In genomic region chr11:65132988-65133700, GRCh38 we compare ENCODE assay signal across 8 cellular contexts. TPM values are rescaled to one million over a fixed set of nuclear protein-coding genes. Genes with fewer than 3 reads are reported as not detected.
DNase-seq lines count a peak whose midpoint lies in the region; ATAC-seq and TF ChIP-seq lines count a peak whose summit lies in the region.

No MANE protein-coding gene starts in this region.

- H3K36me3 Mint-ChIP-seq in IgD-negative memory B cell (peaks cover 14% of the 10 kb centered on the region), activated B cell treated with CpG ODN at 0.5 μM for 24 hours (ENCODE audit: low read depth) (peaks cover 68% of the 10 kb centered on the region), neural progenitor cell (no peaks in the 10 kb centered on the region)

- intact Hi-C loops in activated B cell treated with CpG ODN at 0.5 μM for 24 hours (cut with micrococcal nuclease) = loop anchor here (1.0 to 5.0 kb wide), 8 partner anchors 11 to 439 kb away; partner anchors contain the start of genes ATG2A, CAPN1, DPF2 and FAM89B

- H2AFZ ChIP-seq in neural progenitor cell (replicated peaks) = no peak overlapping the region

- H4K20me1 ChIP-seq in neural progenitor cell (ENCODE audit: low read depth) = peaks cover 11% of the 10 kb centered on the region

- H3K79me2 ChIP-seq in neural progenitor cell (ENCODE audit: low read depth) = peaks cover 21% of the 10 kb centered on the region

- H3K36me3 ChIP-seq in neural progenitor cell = no peaks in the 10 kb centered on the region

- peak overlapping the region; percentile 99 for H3K4me2 ChIP-seq in neural progenitor cell

- H3K27ac ChIP-seq in neural progenitor cell = no peak overlapping the region

- peak overlapping the region; percentile 93 for H3K4me3 ChIP-seq in neural progenitor cell

- H3K27me3 Mint-ChIP-seq in IgD-negative memory B cell = no peaks in the 10 kb centered on the region
- H3K27me3 Mint-ChIP-seq in activated B cell treated with CpG ODN at 0.5 μM for 24 hours = no peaks in the 10 kb centered on the region
- peaks cover 6% of the 10 kb centered on the region for H3K27me3 Mint-ChIP-seq in neural progenitor cell (ENCODE audit: insufficient read depth, low read depth)

- H3K9ac ChIP-seq in neural progenitor cell = no peak overlapping the region

- H3K4me1 ChIP-seq in neural progenitor cell = peaks cover 8% of the 10 kb centered on the region

- DNase-seq in DMS53 treated with DMSO at 0.1 percent for 48 hours (lab: John Stamatoyannopoulos, UW; ENCODE audit: unreplicated experiment) (peak; percentile 41), activated B cell treated with CpG ODN at 0.5 μM for 24 hours (peak; percentile 67), neural progenitor cell (ENCODE audit: low spot score) (peak; percentile 54), hippocampal formation (lab: John Stamatoyannopoulos, UW) (no peak), T1000 (lab: John Stamatoyannopoulos, UW) (no peak)

- H3K4me3 Mint-ChIP-seq in IgD-negative memory B cell (peak overlapping the region; percentile 97 to 99 (median 98)), activated B cell treated with CpG ODN at 0.5 μM for 24 hours (peak overlapping the region; percentile 99), neural progenitor cell (peak overlapping the region; percentile 98)

- H3K27ac Mint-ChIP-seq in IgD-negative memory B cell (peak overlapping the region; percentile 98 to 100 (median 99)), activated B cell treated with CpG ODN at 0.5 μM for 24 hours (peak overlapping the region; percentile 99), neural progenitor cell (peak overlapping the region; percentile 66)

- H3K27me3 ChIP-seq in neural progenitor cell = no peaks in the 10 kb centered on the region

- H3K4me1 Mint-ChIP-seq in IgD-negative memory B cell (peaks cover 35 to 37% (median 37%) of the 10 kb centered on the region in 3 donors), activated B cell treated with CpG ODN at 0.5 μM for 24 hours (peaks cover 70% of the 10 kb centered on the region), neural progenitor cell (peaks cover 21% of the 10 kb centered on the region)

- H3K9me3 Mint-ChIP-seq in IgD-negative memory B cell = no peaks in the 10 kb centered on the region
- H3K9me3 Mint-ChIP-seq in activated B cell treated with CpG ODN at 0.5 μM for 24 hours = no peaks in the 10 kb centered on the region
- no peaks in the 10 kb centered on the region for H3K9me3 Mint-ChIP-seq in neural progenitor cell

- H3F3A ChIP-seq in neural progenitor cell (ENCODE audit: low read depth) = peaks cover 11% of the 10 kb centered on the region

- ATAC-seq in activated B cell treated with CpG ODN at 0.5 μM for 24 hours (ENCODE audit: low read depth) (peak; percentile 13), esophagus mucosa (peak; percentile 42), HG03469 (IDR thresholded peaks at IDR 0.05; ENCODE audit: unreplicated experiment) (no peak)

- no peak for TF ChIP-seq CTCF in activated B cell treated with CpG ODN at 0.5 μM for 24 hours (IDR thresholded peaks at IDR 0.05)
- no peak for TF ChIP-seq CTCF in neural progenitor cell (IDR thresholded peaks at IDR 0.05)

- POLR2A ChIA-PET in activated B cell treated with CpG ODN at 0.5 μM for 24 hours (lab: Charles Lee) = interaction anchor here (0.5 to 13.5 kb wide), 23 partner anchors 12 to 919 kb away, joined by 3 to 546 read pairs (median 6); partner anchors contain the start of genes ARL2, CAPN1, CDCA5 and FAU

- CTCF ChIA-PET in activated B cell treated with CpG ODN at 0.5 μM for 24 hours (lab: Charles Lee) = interaction anchor here (1.7 to 8.6 kb wide), 5 partner anchors 11 to 129 kb away, joined by 5 to 54 read pairs (median 11); partner anchors contain the start of genes CAPN1, FAU, MRPL49 and POLA2

- H3K9me3 ChIP-seq in neural progenitor cell (ENCODE audit: low read depth) = no peaks in the 10 kb centered on the region

RNA-seq across cellular contexts. Expression of gene SYVN1, which starts 1.2 kb away (rescaled TPM):
- 61.2 TPM for polyA plus RNA-seq in IgD-negative memory B cell
- total RNA-seq in activated B cell treated with CpG ODN at 0.5 μM for 24 hours (232 and 238 TPM in 2 replicates), esophagus mucosa (28.1 TPM), neural progenitor cell (ENCODE audit: low replicate concordance) (7.2 and 12.0 TPM in 2 replicates)

RNA-seq across cellular contexts. Expression of gene MRPL49, which starts 11.0 kb away (rescaled TPM):
- polyA plus RNA-seq in IgD-negative memory B cell = 95.5 TPM
- total RNA-seq in activated B cell treated with CpG ODN at 0.5 μM for 24 hours (60.0 and 62.4 TPM in 2 replicates), esophagus mucosa (63.9 TPM), neural progenitor cell (ENCODE audit: low replicate concordance) (38.3 and 57.5 TPM in 2 replicates)

RNA-seq across cellular contexts. Expression of gene FAU, which starts 11.2 kb away (rescaled TPM):
- 1,422 TPM for polyA plus RNA-seq in IgD-negative memory B cell
- total RNA-seq in activated B cell treated with CpG ODN at 0.5 μM for 24 hours (1,416 and 1,501 TPM in 2 replicates), esophagus mucosa (758 TPM), neural progenitor cell (ENCODE audit: low replicate concordance) (227 and 288 TPM in 2 replicates)

RNA-seq across cellular contexts. Expression of gene ZNHIT2, which starts 15.6 kb away (rescaled TPM):
- 20.2 TPM for polyA plus RNA-seq in IgD-negative memory B cell
- total RNA-seq in activated B cell treated with CpG ODN at 0.5 μM for 24 hours = 11.3 and 13.4 TPM in 2 replicates
- 9.4 TPM for total RNA-seq in esophagus mucosa
- 1.5 and 8.1 TPM in 2 replicates for total RNA-seq in neural progenitor cell (ENCODE audit: low replicate concordance)

RNA-seq across cellular contexts. Expression of gene TM7SF2, which starts 21.5 kb away (rescaled TPM):
- 18.2 TPM for polyA plus RNA-seq in IgD-negative memory B cell
- 24.6 and 25.4 TPM in 2 replicates for total RNA-seq in activated B cell treated with CpG ODN at 0.5 μM for 24 hours
- total RNA-seq in esophagus mucosa = 53.2 TPM
- total RNA-seq in neural progenitor cell (ENCODE audit: low replicate concordance) = 36.1 and 109 TPM in 2 replicates

Comparison
In these comparisons a context has a peak if more than half of its experiments do, and no peak if none do; other contexts are left out.
1. DNase-seq: peak in DMS53 treated with DMSO at 0.1 percent for 48 hours (single experiment), activated B cell treated with CpG ODN at 0.5 μM for 24 hours (single experiment) and neural progenitor cell (single experiment); none in hippocampal formation (0 of 2) and T1000 (single experiment).
2. Peak in every context shown above with its lines, with median percentiles within 50 percentile points of each other: H3K27ac Mint-ChIP-seq and H3K4me3 Mint-ChIP-seq.